ENCODE assay signal across 17 cellular contexts in genomic region chr3:46690798-46691197, GRCh38. TPM values are rescaled to one million over a fixed set of nuclear protein-coding genes. Genes with fewer than 3 reads are reported as not detected.
DNase-seq lines count a peak whose midpoint lies in the region; FAIRE-seq and TF ChIP-seq lines count a peak whose summit lies in the region.
"Had no signal": no experiment of that assay in that cellular context is flagged by ENCODE, and none has a peak within 500 bp of the region (broad histone marks: within the 10 kb centered on the region; RNA-seq: fewer than 3 reads in every experiment).

No MANE protein-coding gene starts in this region.

- no peak for FAIRE-seq in kidney (lab: Jason Lieb, UNC)

- H3K27me3 Mint-ChIP-seq in Caco-2 (ENCODE audit: insufficient read depth, unreplicated experiment): no peaks in the 10 kb centered on the region

- TF ChIP-seq POLR2A in thyroid gland (IDR thresholded peaks at IDR 0.05): no peak

- POLR2A ChIA-PET in Caco-2 (lab: Charles Lee): no interaction called here

- no peaks in the 10 kb centered on the region for H4K20me1 ChIP-seq in GM23248 (ENCODE audit: insufficient read depth)

- H3K27ac Mint-ChIP-seq in Caco-2 (ENCODE audit: unreplicated experiment): no peak overlapping the region
- H3K27ac Mint-ChIP-seq: memory B cell had no signal

- in situ Hi-C loops in GM23248 (cut with MboI): no loop called here

- CTCF ChIA-PET in Caco-2 (lab: Charles Lee): no interaction called here

- H3K4me2 ChIP-seq in GM23248 (ENCODE audit: unreplicated experiment): no peak overlapping the region

- H3K9me2 ChIP-seq in GM23248 (ENCODE audit: insufficient read depth): no peaks in the 10 kb centered on the region

- intact Hi-C loops in kidney (cut with DNase I): no loop called here
- intact Hi-C loops in thyroid gland (cut with DNase I): no loop called here
- intact Hi-C loops in Caco-2 (cut with micrococcal nuclease; ENCODE audit: unreplicated experiment): loop anchor here (10.0 kb wide), 1 partner anchor 106 kb away; no protein-coding TSS in a partner anchor

- peaks cover 5% of the 10 kb centered on the region; the same call in 1 of the 2 replicates for H3K4me1 ChIP-seq in GM23248 (ENCODE audit: insufficient read depth)
- peaks cover 2 to 32% of the 10 kb centered on the region in 2 donors for H3K4me1 ChIP-seq in kidney (ENCODE audit: control insufficient read depth in 1 of 2, insufficient read depth in 1 of 2, low read depth in 1 of 2, low read length in 2 of 2)
- H3K4me1 ChIP-seq in thyroid gland: peaks cover 42 to 60% of the 10 kb centered on the region in 2 donors
- peaks cover 9% of the 10 kb centered on the region; the same call in 1 of the 2 replicates for H3K4me1 ChIP-seq in Caco-2

- WGBS in GM23248 (ENCODE audit: low coverage in 1 of 2, low lambda C conversion rate in 2 of 2, missing lambda C conversion rate in 2 of 2), 2 experiments: 86 to 89% methylated on average over 5 of the region's 5 CpGs
- 19 to 40% methylated on average over 5 of the region's 5 CpGs for WGBS in thyroid gland, 2 donors

- no peaks in the 10 kb centered on the region for H3F3A ChIP-seq in GM23248 (ENCODE audit: insufficient read depth)

- H3K9ac ChIP-seq in GM23248 (no peak overlapping the region), kidney (ENCODE audit: low read length in 2 of 2) (no peak overlapping the region)
- H3K9ac ChIP-seq: parathyroid adenoma had no signal

- TF ChIP-seq CTCF in kidney (IDR thresholded peaks at IDR 0.05; ENCODE audit: borderline replicate concordance, extremely low read depth, insufficient read depth) (no peak), thyroid gland (IDR thresholded peaks at IDR 0.05) (no peak), Caco-2 (IDR thresholded peaks at IDR 0.05; ENCODE audit: insufficient read depth in 1 of 2, low read depth in 1 of 2, low read length in 1 of 2, severe bottlenecking in 1 of 2, unreplicated experiment in 1 of 2) (no peak)

- H3K9me3 ChIP-seq in GM23248 (ENCODE audit: low read depth) (no peaks in the 10 kb centered on the region), kidney (ENCODE audit: control insufficient read depth in 1 of 2, low read length in 2 of 2) (no peaks in the 10 kb centered on the region), thyroid gland (no peaks in the 10 kb centered on the region), Caco-2 (no peaks in the 10 kb centered on the region)
- H3K9me3 ChIP-seq: ascending aorta had no signal

- no peak overlapping the region for H3K4me3 ChIP-seq in GM23248
- H3K4me3 ChIP-seq in kidney (ENCODE audit: low read length in 2 of 2): no peak overlapping the region
- no peak overlapping the region for H3K4me3 ChIP-seq in thyroid gland (replicated peaks in 1 of 3)
- no peak overlapping the region for H3K4me3 ChIP-seq in Caco-2 (ENCODE audit: low read depth, low read length)
- H3K4me3 ChIP-seq: ascending aorta had no signal

- H3K27me3 ChIP-seq in GM23248 (replicated peaks; ENCODE audit: insufficient read depth): no peaks in the 10 kb centered on the region
- H3K27me3 ChIP-seq in thyroid gland: no peaks in the 10 kb centered on the region
- no peaks in the 10 kb centered on the region for H3K27me3 ChIP-seq in Caco-2 (replicated peaks; ENCODE audit: control insufficient read depth, insufficient read depth, low read length)
- H3K27me3 ChIP-seq: ascending aorta had no signal

- H3K36me3 Mint-ChIP-seq in Caco-2 (ENCODE audit: insufficient read depth, unreplicated experiment): peaks cover 9% of the 10 kb centered on the region
- H3K36me3 Mint-ChIP-seq: memory B cell had no signal

- no peaks in the 10 kb centered on the region for H3K36me3 ChIP-seq in GM23248 (ENCODE audit: low read depth)
- peaks cover 0 to 5% of the 10 kb centered on the region in 2 donors for H3K36me3 ChIP-seq in kidney (ENCODE audit: control insufficient read depth in 1 of 2, insufficient read depth in 2 of 2, low read length in 2 of 2)
- H3K36me3 ChIP-seq in thyroid gland: peaks cover 0 to 11% of the 10 kb centered on the region in 2 donors
- no peaks in the 10 kb centered on the region for H3K36me3 ChIP-seq in Caco-2 (ENCODE audit: control insufficient read depth, insufficient read depth, low read length)

- H3K79me2 ChIP-seq in GM23248 (ENCODE audit: insufficient read depth): no peaks in the 10 kb centered on the region
- H3K79me2 ChIP-seq: parathyroid adenoma had no signal

- no peak overlapping the region for H2AFZ ChIP-seq in GM23248
- H2AFZ ChIP-seq: parathyroid adenoma had no signal

- no peak overlapping the region for H3K27ac ChIP-seq in GM23248
- no peak overlapping the region for H3K27ac ChIP-seq in kidney (ENCODE audit: low read depth in 2 of 2, low read length in 2 of 2)
- H3K27ac ChIP-seq in thyroid gland: peak overlapping the region in 2 of 3 donors; percentile 28 to 85
- H3K27ac ChIP-seq: ascending aorta, parathyroid adenoma had no signal

- BruUV-seq in Caco-2 (replicated peaks; lab: Mats Ljungman, UMichigan): no TSS peak

- peak; percentile 13 for DNase-seq in GM23248
- DNase-seq in UCSD-AML1 (lab: John Stamatoyannopoulos, UW; ENCODE audit: unreplicated experiment): peak; percentile 19
- DNase-seq in kidney: peak; percentile 82
- DNase-seq in thyroid gland: peak; percentile 84 to 88
- DNase-seq in Caco-2: no peak
- no peak for DNase-seq in EL
- no peak for DNase-seq in activated T-cell treated with anti-CD3 and anti-CD28 coated beads, Interleukin-2, amount 50 U/mL, for 48 hours
- DNase-seq: activated CD4-positive, CD25-positive, alpha-beta regulatory T cell; activated T-cell treated with anti-CD3 and anti-CD28 coated beads, Interleukin-2, amount 50 U/mL, for 1 hour; effector memory CD4-positive, alpha-beta T cell; NCI-H1105; NCI-H526 treated with DMSO at 0.1 percent for 48 hours; stimulated activated CD4-positive, alpha-beta T cell treated with anti-CD3 and anti-CD28 coated beads, Interleukin-4, amount 100 ng/mL, for 24 hours; stimulated activated naive CD4-positive, alpha-beta T cell treated with Interleukin-2 at 50 U/mL for 16 hours had no signal

- H3K4me3 Mint-ChIP-seq in Caco-2 (ENCODE audit: unreplicated experiment): no peak overlapping the region
- H3K4me3 Mint-ChIP-seq: memory B cell had no signal

- H3K4me1 Mint-ChIP-seq in Caco-2 (ENCODE audit: low read depth, unreplicated experiment): peaks cover 16% of the 10 kb centered on the region

- no peaks in the 10 kb centered on the region for H3K9me3 Mint-ChIP-seq in Caco-2 (ENCODE audit: unreplicated experiment)
- H3K9me3 Mint-ChIP-seq: memory B cell had no signal

RNA-seq across cellular contexts. Expression of gene ALS2CL, which starts 2.7 kb away (rescaled TPM):
- total RNA-seq in GM23248 (2014; rRNA removed; shearing (Covaris generic)): 3.1 and 3.4 TPM in 2 replicates
- polyA plus RNA-seq in GM23248 (2016; fragmentation: Nextera tagmentation; extraction: Ambion mirVana) (1.2 and 2.0 TPM in 2 replicates), kidney (ENCODE audit: insufficient read depth, low read depth, low replicate concordance) (43.0 TPM)
- total RNA-seq in kidney (78.9 TPM), thyroid gland (10 to 100 TPM; 55.8 to 68.5 (median 63.7) TPM), Caco-2 (2022) (11.2 and 15.2 TPM in 2 replicates)

RNA-seq across cellular contexts. Expression of gene TMIE, which starts 10.4 kb away (rescaled TPM):
- 0.11 TPM in 1 of 2 replicates, not detected in the other for total RNA-seq in GM23248 (2014; rRNA removed; shearing (Covaris generic))
- polyA plus RNA-seq in GM23248 (2016; fragmentation: Nextera tagmentation; extraction: Ambion mirVana): 0.19 TPM in 1 of 2 replicates, not detected in the other
- 0.79 TPM for total RNA-seq in kidney
- 1.3 TPM for polyA plus RNA-seq in kidney (ENCODE audit: insufficient read depth, low read depth, low replicate concordance)
- 1 to 10 TPM in 2 of 4 donors, under 1 TPM in 1, not detected in 1; 0.83 to 1.3 (median 1.1) TPM for total RNA-seq in thyroid gland
- total RNA-seq in Caco-2 (2022): not detected in 2 replicates

RNA-seq across cellular contexts. Expression of gene PRSS50, which starts 26.9 kb away (rescaled TPM):
- not detected in 2 replicates for total RNA-seq in GM23248 (2014; rRNA removed; shearing (Covaris generic))
- not detected in 2 replicates for polyA plus RNA-seq in GM23248 (2016; fragmentation: Nextera tagmentation; extraction: Ambion mirVana)
- total RNA-seq in kidney: 0.35 TPM
- polyA plus RNA-seq in kidney (ENCODE audit: insufficient read depth, low read depth, low replicate concordance): 0.19 TPM
- total RNA-seq in thyroid gland: 1 to 10 TPM; 1.7 to 6.0 (median 3.6) TPM
- total RNA-seq in Caco-2 (2022): not detected in 2 replicates
- total RNA-seq: ascending aorta had no signal

Comparison
In these comparisons a context has a peak if more than half of its experiments do, and no peak if none do; other contexts are left out.
1. DNase-seq: peak in GM23248 (single experiment), UCSD-AML1 (single experiment), kidney (single experiment) and thyroid gland (2 of 2); none in Caco-2 (0 of 2), EL (single experiment) and activated T-cell treated with anti-CD3 and anti-CD28 coated beads, Interleukin-2, amount 50 U/mL, for 48 hours (0 of 2).
2. H3K27ac ChIP-seq: peak in thyroid gland (2 of 3); none in GM23248 (single experiment) and kidney (0 of 2).